Comparison of ENCODE assay signal across 24 cellular contexts in genomic region chr10:100928039-100928438, GRCh38.
"Had no signal": no experiment of that assay in that cellular context is flagged by ENCODE, and none has a peak within 500 bp of the region (broad histone marks: within the 10 kb centered on the region; RNA-seq: fewer than 3 reads in every experiment).

No MANE protein-coding gene starts in this region.

- ATAC-seq: left lobe of liver; naive thymus-derived CD8-positive, alpha-beta T cell; pancreas; right lobe of liver; stimulated activated memory B cell treated with anti-CD40 and anti-IgM and Interleukin-4, amounts not matched to agents 10 μg/mL and 1 μg/mL and 100 μg/mL, for 72 hours; stimulated activated naive CD8-positive, alpha-beta T cell treated with anti-CD3 and anti-CD28 coated beads, Interleukin-15, amount 100 ng/mL, for 72 hours had no signal

- H3K4me3 ChIP-seq: lung, pancreas, prostate gland, right lobe of liver, smooth muscle cell, tibial nerve, uterus had no signal

- H3K4me1 ChIP-seq: prostate gland, right lobe of liver, uterus had no signal

- H3K27me3 Mint-ChIP-seq: naive thymus-derived CD8-positive, alpha-beta T cell; stimulated activated memory B cell treated with anti-CD40 and anti-IgM and Interleukin-4, amounts not matched to agents 10 μg/mL and 1 μg/mL and 100 μg/mL, for 72 hours; stimulated activated naive CD8-positive, alpha-beta T cell treated with anti-CD3 and anti-CD28 coated beads, Interleukin-15, amount 100 ng/mL, for 72 hours; type B pancreatic cell had no signal

- DNase-seq: islet precursor cell; naive thymus-derived CD8-positive, alpha-beta T cell; nucleus accumbens; pancreas; posterior cingulate gyrus; retina; right lobe of liver; stimulated activated CD4-positive, alpha-beta T cell treated with anti-CD3 and anti-CD28 coated beads, Interleukin-1b, Interleukin-23, amount 100 ng/mL, for 48 hours; stimulated activated CD4-positive, alpha-beta T cell treated with anti-CD3 and anti-CD28 coated beads, Interleukin-2, amount 100 ng/mL, for 48 hours; stimulated activated CD4-positive, alpha-beta T cell treated with anti-CD3 and anti-CD28 coated beads, Interleukin-4, amount 100 ng/mL, for 4 hours; stimulated activated CD8-positive, alpha-beta memory T cell treated with anti-CD3 and anti-CD28 coated beads, Interleukin-4, amount 100 ng/mL, for 48 hours; stimulated activated naive CD4-positive, alpha-beta T cell treated with Interleukin-2 at 50 U/mL for 16 hours; stimulated activated naive CD8-positive, alpha-beta T cell treated with anti-CD3 and anti-CD28 coated beads, Interleukin-15, amount 100 ng/mL, for 72 hours; substantia nigra; uterus had no signal

- H3K27ac Mint-ChIP-seq: naive thymus-derived CD8-positive, alpha-beta T cell; stimulated activated memory B cell treated with anti-CD40 and anti-IgM and Interleukin-4, amounts not matched to agents 10 μg/mL and 1 μg/mL and 100 μg/mL, for 72 hours; stimulated activated naive CD8-positive, alpha-beta T cell treated with anti-CD3 and anti-CD28 coated beads, Interleukin-15, amount 100 ng/mL, for 72 hours; type B pancreatic cell had no signal

- H3K27ac ChIP-seq: pancreas, prostate gland, right lobe of liver, tibial nerve, uterus had no signal

- H3K36me3 ChIP-seq: uterus had no signal

- H3K4me3 Mint-ChIP-seq: naive thymus-derived CD8-positive, alpha-beta T cell; nephron; neural crest cell; stimulated activated memory B cell treated with anti-CD40 and anti-IgM and Interleukin-4, amounts not matched to agents 10 μg/mL and 1 μg/mL and 100 μg/mL, for 72 hours; stimulated activated naive CD8-positive, alpha-beta T cell treated with anti-CD3 and anti-CD28 coated beads, Interleukin-15, amount 100 ng/mL, for 72 hours; type B pancreatic cell had no signal

- H3K27me3 ChIP-seq: pancreas, right lobe of liver, tibial nerve, uterus had no signal

- H3K4me1 Mint-ChIP-seq: neural crest cell had no signal

- H3K9me3 Mint-ChIP-seq: naive thymus-derived CD8-positive, alpha-beta T cell; nephron; neural crest cell; stimulated activated memory B cell treated with anti-CD40 and anti-IgM and Interleukin-4, amounts not matched to agents 10 μg/mL and 1 μg/mL and 100 μg/mL, for 72 hours; stimulated activated naive CD8-positive, alpha-beta T cell treated with anti-CD3 and anti-CD28 coated beads, Interleukin-15, amount 100 ng/mL, for 72 hours; type B pancreatic cell had no signal

- H3K4me2 ChIP-seq: smooth muscle cell had no signal

- H3K9me3 ChIP-seq: pancreas, prostate gland, right lobe of liver, tibial nerve, uterus had no signal
